ENCODE assay signal across 1 cellular context in genomic region chr4:5722328-5722727, GRCh38.
A peak's percentile ranks its signal among the peaks of the same experiment; 100 is the strongest.
TF ChIP-seq lines count a peak whose summit lies in the region.

No MANE protein-coding gene starts in this region.

TF ChIP-seq in HepG2, 621 proteins besides CTCF, POLR2A, EP300 and RAD21 (continued from another document and continues in another):
- TF ChIP-seq THAP9 (CRISPR knock-in tag; IDR thresholded peaks at IDR 0.05; ENCODE audit: borderline replicate concordance) = no peak
- TF ChIP-seq ZNF589 (CRISPR knock-in tag; conservative IDR thresholded peaks at IDR 0.05) = no peak
- TF ChIP-seq, protein P1, sequence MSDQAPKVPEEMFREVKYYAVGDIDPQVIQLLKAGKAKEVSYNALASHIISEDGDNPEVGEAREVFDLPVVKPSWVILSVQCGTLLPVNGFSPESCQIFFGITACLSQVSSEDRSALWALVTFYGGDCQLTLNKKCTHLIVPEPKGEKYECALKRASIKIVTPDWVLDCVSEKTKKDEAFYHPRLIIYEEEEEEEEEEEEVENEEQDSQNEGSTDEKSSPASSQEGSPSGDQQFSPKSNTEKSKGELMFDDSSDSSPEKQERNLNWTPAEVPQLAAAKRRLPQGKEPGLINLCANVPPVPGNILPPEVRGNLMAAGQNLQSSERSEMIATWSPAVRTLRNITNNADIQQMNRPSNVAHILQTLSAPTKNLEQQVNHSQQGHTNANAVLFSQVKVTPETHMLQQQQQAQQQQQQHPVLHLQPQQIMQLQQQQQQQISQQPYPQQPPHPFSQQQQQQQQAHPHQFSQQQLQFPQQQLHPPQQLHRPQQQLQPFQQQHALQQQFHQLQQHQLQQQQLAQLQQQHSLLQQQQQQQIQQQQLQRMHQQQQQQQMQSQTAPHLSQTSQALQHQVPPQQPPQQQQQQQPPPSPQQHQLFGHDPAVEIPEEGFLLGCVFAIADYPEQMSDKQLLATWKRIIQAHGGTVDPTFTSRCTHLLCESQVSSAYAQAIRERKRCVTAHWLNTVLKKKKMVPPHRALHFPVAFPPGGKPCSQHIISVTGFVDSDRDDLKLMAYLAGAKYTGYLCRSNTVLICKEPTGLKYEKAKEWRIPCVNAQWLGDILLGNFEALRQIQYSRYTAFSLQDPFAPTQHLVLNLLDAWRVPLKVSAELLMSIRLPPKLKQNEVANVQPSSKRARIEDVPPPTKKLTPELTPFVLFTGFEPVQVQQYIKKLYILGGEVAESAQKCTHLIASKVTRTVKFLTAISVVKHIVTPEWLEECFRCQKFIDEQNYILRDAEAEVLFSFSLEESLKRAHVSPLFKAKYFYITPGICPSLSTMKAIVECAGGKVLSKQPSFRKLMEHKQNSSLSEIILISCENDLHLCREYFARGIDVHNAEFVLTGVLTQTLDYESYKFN (CRISPR knock-in tag; conservative IDR thresholded peaks at IDR 0.05) = peak; percentile 73
- TF ChIP-seq CBX1 (IDR thresholded peaks at IDR 0.05; ENCODE audit: low read depth) = no peak
- TF ChIP-seq PATZ1 (CRISPR knock-in tag; IDR thresholded peaks at IDR 0.05) = peak; percentile 24; the same call in 1 of the 2 replicates
- no peak for TF ChIP-seq MAFG (CRISPR knock-in tag; IDR thresholded peaks at IDR 0.05)
- no peak for TF ChIP-seq SMARCE1 (IDR thresholded peaks at IDR 0.05; ENCODE audit: borderline replicate concordance)
- TF ChIP-seq BCL6 (CRISPR knock-in tag; IDR thresholded peaks at IDR 0.05) = no peak
- TF ChIP-seq, protein P2, sequence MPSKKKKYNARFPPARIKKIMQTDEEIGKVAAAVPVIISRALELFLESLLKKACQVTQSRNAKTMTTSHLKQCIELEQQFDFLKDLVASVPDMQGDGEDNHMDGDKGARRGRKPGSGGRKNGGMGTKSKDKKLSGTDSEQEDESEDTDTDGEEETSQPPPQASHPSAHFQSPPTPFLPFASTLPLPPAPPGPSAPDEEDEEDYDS (CRISPR knock-in tag; IDR thresholded peaks at IDR 0.05) = 0 out of 2 replicates have a peak, but pooled peaks have one; percentile 23
- 0 out of 2 replicates have a peak, but pooled peaks have one; percentile 37 for TF ChIP-seq SPEN (CRISPR knock-in tag; IDR thresholded peaks at IDR 0.05; ENCODE audit: low read depth)
- TF ChIP-seq SNAPC2 (CRISPR knock-in tag; IDR thresholded peaks at IDR 0.05) = no peak
- no peak for TF ChIP-seq HINFP (CRISPR knock-in tag; IDR thresholded peaks at IDR 0.05; ENCODE audit: low read depth)
- peak; percentile 43; the same call in 1 of the 2 replicates for TF ChIP-seq IRF2 (CRISPR knock-in tag; IDR thresholded peaks at IDR 0.05)
- peak; percentile 63 for TF ChIP-seq FOXA3 (CRISPR knock-in tag; IDR thresholded peaks at IDR 0.05)
- TF ChIP-seq, protein P3, sequence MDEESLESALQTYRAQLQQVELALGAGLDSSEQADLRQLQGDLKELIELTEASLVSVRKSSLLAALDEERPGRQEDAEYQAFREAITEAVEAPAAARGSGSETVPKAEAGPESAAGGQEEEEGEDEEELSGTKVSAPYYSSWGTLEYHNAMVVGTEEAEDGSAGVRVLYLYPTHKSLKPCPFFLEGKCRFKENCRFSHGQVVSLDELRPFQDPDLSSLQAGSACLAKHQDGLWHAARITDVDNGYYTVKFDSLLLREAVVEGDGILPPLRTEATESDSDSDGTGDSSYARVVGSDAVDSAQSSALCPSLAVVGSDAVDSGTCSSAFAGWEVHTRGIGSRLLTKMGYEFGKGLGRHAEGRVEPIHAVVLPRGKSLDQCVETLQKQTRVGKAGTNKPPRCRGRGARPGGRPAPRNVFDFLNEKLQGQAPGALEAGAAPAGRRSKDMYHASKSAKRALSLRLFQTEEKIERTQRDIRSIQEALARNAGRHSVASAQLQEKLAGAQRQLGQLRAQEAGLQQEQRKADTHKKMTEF (CRISPR knock-in tag; IDR thresholded peaks at IDR 0.05) = peak; percentile 73
- peak; percentile 32; the same call in 1 of the 2 replicates for TF ChIP-seq KDM1A (CRISPR knock-in tag; IDR thresholded peaks at IDR 0.05)
- no peak for TF ChIP-seq ZNF773 (CRISPR knock-in tag; IDR thresholded peaks at IDR 0.05; ENCODE audit: borderline replicate concordance)
- TF ChIP-seq THAP11 (CRISPR knock-in tag; IDR thresholded peaks at IDR 0.05) = 0 out of 2 replicates have a peak, but pooled peaks have one; percentile 21
- 0 out of 4 replicates have a peak, but pooled peaks of 1 of the 2 experiments have one; percentile 51 for TF ChIP-seq KLF16 (CRISPR knock-in tag; IDR thresholded peaks at IDR 0.05)
- peak; percentile 79; the same call in 1 of the 2 replicates for TF ChIP-seq ZBED4 (CRISPR knock-in tag; IDR thresholded peaks at IDR 0.05; ENCODE audit: borderline replicate concordance)
- no peak for TF ChIP-seq SKIL (CRISPR knock-in tag; IDR thresholded peaks at IDR 0.05; ENCODE audit: borderline replicate concordance)
- peak; percentile 62; the same call in 1 of the 2 replicates for TF ChIP-seq ZFY (CRISPR knock-in tag; IDR thresholded peaks at IDR 0.05)
- TF ChIP-seq NR2F1 (CRISPR knock-in tag; IDR thresholded peaks at IDR 0.05) = peak in 1 of 2 experiments; percentile 39; a peak in 1 of 4 replicates
- peak; percentile 42; the same call in 1 of the 2 replicates for TF ChIP-seq SAP130 (CRISPR knock-in tag; IDR thresholded peaks at IDR 0.05; ENCODE audit: low read depth)
- peak; percentile 24; the same call in 1 of the 2 replicates for TF ChIP-seq HNF4A (CRISPR knock-in tag; IDR thresholded peaks at IDR 0.05)
- TF ChIP-seq ZNF3 (CRISPR knock-in tag; IDR thresholded peaks at IDR 0.05) = no peak
- TF ChIP-seq HDAC2 (CRISPR knock-in tag; IDR thresholded peaks at IDR 0.05) = peak; percentile 76
- TF ChIP-seq TFE3 (CRISPR knock-in tag; IDR thresholded peaks at IDR 0.05) = peak; percentile 32; the same call in 1 of the 2 replicates
- TF ChIP-seq SOX13 (IDR thresholded peaks at IDR 0.05) = no peak
- peak in 1 of 2 experiments; percentile 70; a peak in 2 of 4 replicates for TF ChIP-seq SOX13 (CRISPR knock-in tag; conservative IDR thresholded peaks at IDR 0.05 in 1 of 2, IDR thresholded peaks at IDR 0.05 in 1 of 2)
- TF ChIP-seq ZFX (CRISPR knock-in tag; IDR thresholded peaks at IDR 0.05; ENCODE audit: low read depth) = peak; percentile 66
- TF ChIP-seq ZNF124 (CRISPR knock-in tag; IDR thresholded peaks at IDR 0.05) = 0 out of 2 replicates have a peak, but pooled peaks have one; percentile 27
- peak; percentile 49; the same call in 1 of the 2 replicates for TF ChIP-seq ZNF710 (CRISPR knock-in tag; IDR thresholded peaks at IDR 0.05; ENCODE audit: borderline replicate concordance)
